ENCODE assay signal across 18 cellular contexts in genomic region chr11:69413015-69413801, GRCh38.
DNase-seq lines count a peak whose midpoint lies in the region; ATAC-seq and TF ChIP-seq lines count a peak whose summit lies in the region.
"Had no signal": no experiment of that assay in that cellular context is flagged by ENCODE, and none has a peak within 500 bp of the region (broad histone marks: within the 10 kb centered on the region; RNA-seq: fewer than 3 reads in every experiment).

No MANE protein-coding gene starts in this region.

- no peak for TF ChIP-seq CTCF in osteoblast (IDR thresholded peaks at IDR 0.05; ENCODE audit: extremely low read depth, low read depth, low read length)
- no peak for TF ChIP-seq CTCF in thoracic aorta (IDR thresholded peaks at IDR 0.05)
- TF ChIP-seq CTCF in GM10266 (IDR thresholded peaks at IDR 0.05; ENCODE audit: control insufficient read depth, insufficient read depth, low read depth, missing control alignments) = no peak

- no peaks in the 10 kb centered on the region for H3K79me2 ChIP-seq in osteoblast (ENCODE audit: insufficient read depth, low read length)

- H3K36me3 ChIP-seq in osteoblast (ENCODE audit: insufficient read depth, low read length) = no peaks in the 10 kb centered on the region
- H3K36me3 ChIP-seq in thoracic aorta = no peaks in the 10 kb centered on the region
- H3K36me3 ChIP-seq: BLaER1 had no signal

- peak; percentile 5 for DNase-seq in left ventricle myocardium superior
- no peak for DNase-seq in right cardiac atrium
- DNase-seq in osteoblast (ENCODE audit: insufficient read length, low spot score, missing footprints) = peak; percentile 53
- DNase-seq in thoracic aorta (ENCODE audit: low spot score) = no peak
- no peak for DNase-seq in GM10266 (ENCODE audit: extremely low spot score)
- no peak for DNase-seq in GM19238 (ENCODE audit: insufficient read length, low spot score)
- DNase-seq in NCI-H1694 (lab: John Stamatoyannopoulos, UW) = no peak
- DNase-seq: 8988T; AML-193; Caco-2; CD8-positive, alpha-beta memory T cell; GOT3; HCEC 1CT; HFFc6 had no signal

- H3K27me3 ChIP-seq in right cardiac atrium (ENCODE audit: control insufficient read depth, insufficient read depth) = no peaks in the 10 kb centered on the region
- no peaks in the 10 kb centered on the region for H3K27me3 ChIP-seq in osteoblast (ENCODE audit: insufficient read depth, low read length)
- H3K27me3 ChIP-seq in thoracic aorta (replicated peaks; ENCODE audit: insufficient read depth) = no peaks in the 10 kb centered on the region
- H3K27me3 ChIP-seq: BLaER1 had no signal

- no peak overlapping the region for H3K4me2 ChIP-seq in osteoblast (ENCODE audit: insufficient read depth, low read length)

- ATAC-seq in left ventricle myocardium superior (no peak), right cardiac atrium (no peak), esophagus mucosa (peak; percentile 62), thoracic aorta (ENCODE audit: insufficient number of reproducible peaks, low FRiP score, low read depth) (peak; percentile 22)
- ATAC-seq: GM12878 had no signal

- H3K4me1 ChIP-seq in right cardiac atrium (ENCODE audit: control insufficient read depth, insufficient read depth, low read length) (peaks cover 2% of the 10 kb centered on the region), osteoblast (ENCODE audit: insufficient read depth, low read length) (no peaks in the 10 kb centered on the region), thoracic aorta (ENCODE audit: control insufficient read depth in 1 of 2, low read depth in 2 of 2) (peaks cover 8 to 31% of the 10 kb centered on the region in 2 donors)
- H3K4me1 ChIP-seq: Caco-2 had no signal

- 82% methylated on average over 16 of the region's 16 CpGs for WGBS in right cardiac atrium

- intact Hi-C loops in left ventricle myocardium superior (cut with micrococcal nuclease) (no loop called here), right cardiac atrium (cut with DNase I) (no loop called here)

- no peak overlapping the region for H2AFZ ChIP-seq in osteoblast (ENCODE audit: low read length)

- H4K20me1 ChIP-seq in osteoblast (ENCODE audit: insufficient read depth, low read length) = no peaks in the 10 kb centered on the region
- H4K20me1 ChIP-seq: BLaER1 had no signal

- H3K9me3 ChIP-seq in right cardiac atrium (ENCODE audit: control insufficient read depth, low read length) (no peaks in the 10 kb centered on the region), osteoblast (ENCODE audit: low read depth, low read length) (no peaks in the 10 kb centered on the region), thoracic aorta (no peaks in the 10 kb centered on the region)
- H3K9me3 ChIP-seq: Caco-2 had no signal

- H3K4me3 ChIP-seq in right cardiac atrium (ENCODE audit: low read length) = no peak overlapping the region
- no peak overlapping the region for H3K4me3 ChIP-seq in osteoblast (ENCODE audit: insufficient read depth, low read length)
- no peak overlapping the region for H3K4me3 ChIP-seq in thoracic aorta
- H3K4me3 ChIP-seq: BLaER1, GM12878 had no signal

- H3K27ac ChIP-seq in right cardiac atrium (ENCODE audit: low read length) (no peak overlapping the region), osteoblast (ENCODE audit: low read depth, low read length) (no peak overlapping the region), thoracic aorta (no peak overlapping the region)
- H3K27ac ChIP-seq: BLaER1, HL-60 had no signal

Comparison
In these comparisons a context has a peak if more than half of its experiments do, and no peak if none do; other contexts are left out.
1. DNase-seq: peak in left ventricle myocardium superior (single experiment) and osteoblast (single experiment); none in right cardiac atrium (0 of 3), thoracic aorta (single experiment), GM10266 (single experiment), GM19238 (single experiment) and NCI-H1694 (single experiment).
2. ATAC-seq: peak in esophagus mucosa (single experiment) and thoracic aorta (single experiment); none in left ventricle myocardium superior (single experiment) and right cardiac atrium (0 of 2).